9 cellular contexts compared by ENCODE assay signal in genomic region chr11:13333456-13333957, GRCh38. TPM values are rescaled to one million over a fixed set of nuclear protein-coding genes. Genes with fewer than 3 reads are reported as not detected.
A peak's percentile ranks its signal among the peaks of the same experiment; 100 is the strongest.
DNase-seq lines count a peak whose midpoint lies in the region; ATAC-seq and TF ChIP-seq lines count a peak whose summit lies in the region.
"Had no signal": no experiment of that assay in that cellular context is flagged by ENCODE, and none has a peak within 500 bp of the region (broad histone marks: within the 10 kb centered on the region; RNA-seq: fewer than 3 reads in every experiment).

No MANE protein-coding gene starts in this region.

- peaks cover 27 to 86% (median 83%) of the 10 kb centered on the region in 4 donors for H3K4me1 ChIP-seq in liver (ENCODE audit: control insufficient read depth in 4 of 4, insufficient read depth in 4 of 4, low read length in 3 of 4)

- H3K9me3 Mint-ChIP-seq in Calu3 (ENCODE audit: low read depth, unreplicated experiment): no peaks in the 10 kb centered on the region
- no peaks in the 10 kb centered on the region for H3K9me3 Mint-ChIP-seq in activated CD4-positive, alpha-beta T cell treated with anti-CD3 and anti-CD28 coated beads, Interleukin-2, amount 10 ng/mL, durations not matched to agents 7 days and 5 days

- no peak overlapping the region for H3K9ac ChIP-seq in liver (ENCODE audit: low read depth in 1 of 2, low read length in 2 of 2)

- no peak overlapping the region for H3K4me3 ChIP-seq in liver (ENCODE audit: low read depth in 1 of 3, low read length in 3 of 3)

- DNase-seq in Calu3 (peak; percentile 48), SW480 (ENCODE audit: low spot score) (peak; percentile 94), HK-2 (ENCODE audit: unreplicated experiment) (no peak), medulla oblongata (ENCODE audit: extremely low spot score) (no peak)
- DNase-seq in activated CD4-positive, alpha-beta T cell treated with anti-CD3 and anti-CD28 coated beads, Interleukin-2, amount 10 ng/mL, durations not matched to agents 7 days and 5 days: no peak
- DNase-seq: activated CD8-positive, alpha-beta memory T cell treated with anti-CD3 and anti-CD28 coated beads, Interleukin-2, amount 50 U/mL, for 4 hours had no signal

- 18% methylated on average over 7 of the region's 7 CpGs for WGBS in liver

- peak overlapping the region; percentile 41 for H3K4me3 Mint-ChIP-seq in Calu3 (ENCODE audit: low read depth, unreplicated experiment)
- no peak overlapping the region for H3K4me3 Mint-ChIP-seq in activated CD4-positive, alpha-beta T cell treated with anti-CD3 and anti-CD28 coated beads, Interleukin-2, amount 10 ng/mL, durations not matched to agents 7 days and 5 days

- H3K27ac Mint-ChIP-seq in Calu3 (ENCODE audit: unreplicated experiment): no peak overlapping the region
- no peak overlapping the region for H3K27ac Mint-ChIP-seq in activated CD4-positive, alpha-beta T cell treated with anti-CD3 and anti-CD28 coated beads, Interleukin-2, amount 10 ng/mL, durations not matched to agents 7 days and 5 days

- H3K9me3 ChIP-seq in liver (ENCODE audit: control insufficient read depth in 4 of 4, low read length in 3 of 4): no peaks in the 10 kb centered on the region

- POLR2A ChIA-PET in activated CD4-positive, alpha-beta T cell treated with anti-CD3 and anti-CD28 coated beads, Interleukin-2, amount 10 ng/mL, durations not matched to agents 7 days and 5 days (lab: Charles Lee): no interaction called here

- CTCF ChIA-PET in Calu3 (lab: Charles Lee): interaction anchor here (0.6 to 0.7 kb wide), 2 partner anchors 55 to 110 kb away, joined by 3 read pairs; no protein-coding TSS in a partner anchor
- CTCF ChIA-PET in activated CD4-positive, alpha-beta T cell treated with anti-CD3 and anti-CD28 coated beads, Interleukin-2, amount 10 ng/mL, durations not matched to agents 7 days and 5 days (lab: Charles Lee): no interaction called here

- H3K27ac ChIP-seq in liver (ENCODE audit: low read depth in 1 of 2, low read length in 2 of 2): peak overlapping the region; percentile 68 to 89

- peaks cover 40% of the 10 kb centered on the region for H3K4me1 Mint-ChIP-seq in Calu3 (ENCODE audit: low read depth, unreplicated experiment)
- peaks cover 49% of the 10 kb centered on the region for H3K4me1 Mint-ChIP-seq in activated CD4-positive, alpha-beta T cell treated with anti-CD3 and anti-CD28 coated beads, Interleukin-2, amount 10 ng/mL, durations not matched to agents 7 days and 5 days

- ATAC-seq in HG02943 (IDR thresholded peaks at IDR 0.05; ENCODE audit: low read depth, unreplicated experiment) (peak; percentile 64), HG02884 (IDR thresholded peaks at IDR 0.05; ENCODE audit: unreplicated experiment) (no peak)

- TF ChIP-seq CTCF in Calu3 (IDR thresholded peaks at IDR 0.05; ENCODE audit: unreplicated experiment): no peak
- no peak for TF ChIP-seq CTCF in liver (IDR thresholded peaks at IDR 0.05; ENCODE audit: low read depth, low read length, missing input control)

- H3K36me3 Mint-ChIP-seq in Calu3 (ENCODE audit: insufficient read depth, unreplicated experiment): no peaks in the 10 kb centered on the region
- peaks cover 13% of the 10 kb centered on the region for H3K36me3 Mint-ChIP-seq in activated CD4-positive, alpha-beta T cell treated with anti-CD3 and anti-CD28 coated beads, Interleukin-2, amount 10 ng/mL, durations not matched to agents 7 days and 5 days (ENCODE audit: low read depth)

- TF ChIP-seq RAD21 in liver (IDR thresholded peaks at IDR 0.05): no peak

- BruUV-seq in Calu3 (replicated peaks; lab: Mats Ljungman, UMichigan): no TSS peak

- H3K27me3 ChIP-seq in liver (ENCODE audit: control insufficient read depth in 4 of 4, insufficient read depth in 4 of 4, low read length in 3 of 4): no peaks in the 10 kb centered on the region

- intact Hi-C loops in Calu3 (cut with micrococcal nuclease; ENCODE audit: unreplicated experiment): no loop called here

- H3K27me3 Mint-ChIP-seq in Calu3 (ENCODE audit: unreplicated experiment): no peaks in the 10 kb centered on the region
- H3K27me3 Mint-ChIP-seq in activated CD4-positive, alpha-beta T cell treated with anti-CD3 and anti-CD28 coated beads, Interleukin-2, amount 10 ng/mL, durations not matched to agents 7 days and 5 days: no peaks in the 10 kb centered on the region

- no peaks in the 10 kb centered on the region for H3K36me3 ChIP-seq in liver (ENCODE audit: control insufficient read depth in 4 of 4, insufficient read depth in 3 of 4, low read depth in 1 of 4, low read length in 3 of 4)

TF ChIP-seq in liver, 16 proteins besides CTCF, POLR2A, EP300 and RAD21:
- TF ChIP-seq JUND (IDR thresholded peaks at IDR 0.05) (peak; percentile 39 to 57), EGR1 (IDR thresholded peaks at IDR 0.05; ENCODE audit: low read depth in 2 of 2) (peak in 1 of 2 donors; percentile 12), FOXA1 (IDR thresholded peaks at IDR 0.05) (peak; percentile 40), RXRA (IDR thresholded peaks at IDR 0.05) (peak; percentile 49 to 55), FOXA2 (IDR thresholded peaks at IDR 0.05) (no peak), SP1 (IDR thresholded peaks at IDR 0.05) (peak; percentile 62), HNF4A (conservative IDR thresholded peaks at IDR 0.05) (peak; percentile 91), HNF4G (IDR thresholded peaks at IDR 0.05) (peak; percentile 72), YY1 (IDR thresholded peaks at IDR 0.05) (no peak)
TF ChIP-seq in liver: peak in this region for 7.

RNA-seq across cellular contexts. Expression of gene BMAL1, which starts 55.9 kb away (rescaled TPM):
- 10.3 and 11.1 TPM in 2 replicates for total RNA-seq in Calu3 (2022)
- total RNA-seq in liver: 10 to 100 TPM in 1 of 2 donors, 1 to 10 TPM in 1; 4.7 to 39.0 TPM
- polyA plus RNA-seq in liver: 10 to 100 TPM; 12.3 to 17.7 TPM
- total RNA-seq in activated CD4-positive, alpha-beta T cell treated with anti-CD3 and anti-CD28 coated beads, Interleukin-2, amount 10 ng/mL, durations not matched to agents 7 days and 5 days: 10 to 100 TPM; 32.0 to 36.9 TPM

Comparison
In these comparisons a context has a peak if more than half of its experiments do, and no peak if none do; other contexts are left out.
1. DNase-seq: peak in Calu3 (single experiment) and SW480 (single experiment); none in HK-2 (single experiment), activated CD4-positive, alpha-beta T cell treated with anti-CD3 and anti-CD28 coated beads, Interleukin-2, amount 10 ng/mL, durations not matched to agents 7 days and 5 days (single experiment) and medulla oblongata (single experiment).